14 cellular contexts compared by ENCODE assay signal in the genomic region with DNA sequence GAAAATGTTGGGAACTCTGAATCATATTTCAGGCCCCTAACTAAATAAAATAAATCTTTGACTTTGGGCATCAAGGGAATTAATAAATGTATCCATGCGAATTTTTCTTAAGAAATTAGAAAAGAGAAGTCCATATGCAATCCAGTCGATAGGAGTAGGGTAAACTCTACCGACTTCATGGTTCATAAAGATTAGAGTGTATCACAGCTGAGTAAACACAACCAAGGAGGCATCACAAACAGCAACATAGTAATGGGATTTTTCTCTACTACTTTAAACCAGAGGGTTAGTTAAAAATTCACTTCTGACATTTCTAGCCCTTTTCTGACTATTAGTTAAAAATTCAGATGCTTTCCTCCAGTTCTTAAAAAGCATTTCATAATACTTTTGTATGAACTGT.
"Had no signal": no experiment of that assay in that cellular context is flagged by ENCODE, and none has a peak within 500 bp of the region (broad histone marks: within the 10 kb centered on the region; RNA-seq: fewer than 3 reads in every experiment).

No MANE protein-coding gene starts in this region.

- H3K4me1 Mint-ChIP-seq: activated B cell treated with CpG ODN at 0.5 μM for 24 hours; activated CD4-positive, alpha-beta T cell treated with anti-CD3 and anti-CD28 coated beads, Interleukin-2, amount 10 ng/mL, durations not matched to agents 7 days and 5 days; activated naive CD4-positive, alpha-beta T cell treated with anti-CD3 and anti-CD28 coated beads, Interleukin-2, amount 10 ng/mL, durations not matched to agents 7 days and 5 days; central memory CD8-positive, alpha-beta T cell had no signal

- H3K9me3 ChIP-seq: gastroesophageal sphincter, stomach, tibial nerve, vagina had no signal

- H3K36me3 Mint-ChIP-seq: activated naive CD4-positive, alpha-beta T cell treated with anti-CD3 and anti-CD28 coated beads, Interleukin-2, amount 10 ng/mL, durations not matched to agents 7 days and 5 days had no signal

- H3K27me3 ChIP-seq: gastroesophageal sphincter, stomach, tibial nerve, vagina had no signal

- H3K27ac Mint-ChIP-seq: activated B cell treated with CpG ODN at 0.5 μM for 24 hours; activated CD4-positive, alpha-beta T cell treated with anti-CD3 and anti-CD28 coated beads, Interleukin-2, amount 10 ng/mL, durations not matched to agents 7 days and 5 days; activated naive CD4-positive, alpha-beta T cell treated with anti-CD3 and anti-CD28 coated beads, Interleukin-2, amount 10 ng/mL, durations not matched to agents 7 days and 5 days; activated T-helper 2 cell treated with anti-CD3 and anti-CD28 coated beads, Interferon-gamma antibody, Interleukin-2, Interleukin-4, amounts not matched to agents 10 μg/mL and 5 μg/mL and 100 μg/mL, durations not matched to agents 14 hours and 24 hours and 36 hours; dendritic cell treated with granulocyte-macrophage colony-stimulating factor and Interleukin-4, amounts not matched to agents 40 ng/mL and 50 ng/mL, for 4 days; effector memory CD8-positive, alpha-beta T cell had no signal

- H3K4me3 ChIP-seq: gastroesophageal sphincter, skin epidermis, stomach, tibial nerve, vagina had no signal

- H3K36me3 ChIP-seq: tibial nerve, vagina had no signal

- DNase-seq: activated B cell treated with CpG ODN at 0.5 μM for 24 hours; activated CD4-positive, alpha-beta T cell treated with anti-CD3 and anti-CD28 coated beads, Interleukin-2, amount 10 ng/mL, durations not matched to agents 7 days and 5 days; activated naive CD4-positive, alpha-beta T cell treated with anti-CD3 and anti-CD28 coated beads, Interleukin-2, amount 10 ng/mL, durations not matched to agents 7 days and 5 days; activated T-cell treated with anti-CD3 and anti-CD28 coated beads for 4 hours; effector memory CD8-positive, alpha-beta T cell; stomach had no signal

- H3K9me3 Mint-ChIP-seq: activated B cell treated with CpG ODN at 0.5 μM for 24 hours; activated naive CD4-positive, alpha-beta T cell treated with anti-CD3 and anti-CD28 coated beads, Interleukin-2, amount 10 ng/mL, durations not matched to agents 7 days and 5 days; activated T-helper 2 cell treated with anti-CD3 and anti-CD28 coated beads, Interferon-gamma antibody, Interleukin-2, Interleukin-4, amounts not matched to agents 10 μg/mL and 5 μg/mL and 100 μg/mL, durations not matched to agents 14 hours and 24 hours and 36 hours; central memory CD8-positive, alpha-beta T cell; dendritic cell treated with granulocyte-macrophage colony-stimulating factor and Interleukin-4, amounts not matched to agents 40 ng/mL and 50 ng/mL, for 4 days; effector memory CD8-positive, alpha-beta T cell had no signal

- H3K4me3 Mint-ChIP-seq: activated B cell treated with CpG ODN at 0.5 μM for 24 hours; activated CD4-positive, alpha-beta T cell treated with anti-CD3 and anti-CD28 coated beads, Interleukin-2, amount 10 ng/mL, durations not matched to agents 7 days and 5 days; activated naive CD4-positive, alpha-beta T cell treated with anti-CD3 and anti-CD28 coated beads, Interleukin-2, amount 10 ng/mL, durations not matched to agents 7 days and 5 days; central memory CD8-positive, alpha-beta T cell; dendritic cell treated with granulocyte-macrophage colony-stimulating factor and Interleukin-4, amounts not matched to agents 40 ng/mL and 50 ng/mL, for 4 days; effector memory CD8-positive, alpha-beta T cell had no signal

- H3K27ac ChIP-seq: epithelial cell of prostate, gastroesophageal sphincter, stomach, vagina had no signal

- H3K27me3 Mint-ChIP-seq: activated B cell treated with CpG ODN at 0.5 μM for 24 hours; central memory CD8-positive, alpha-beta T cell; dendritic cell treated with granulocyte-macrophage colony-stimulating factor and Interleukin-4, amounts not matched to agents 40 ng/mL and 50 ng/mL, for 4 days; effector memory CD8-positive, alpha-beta T cell had no signal
